Comparison of ENCODE assay signal across 9 cellular contexts in the genomic region with DNA sequence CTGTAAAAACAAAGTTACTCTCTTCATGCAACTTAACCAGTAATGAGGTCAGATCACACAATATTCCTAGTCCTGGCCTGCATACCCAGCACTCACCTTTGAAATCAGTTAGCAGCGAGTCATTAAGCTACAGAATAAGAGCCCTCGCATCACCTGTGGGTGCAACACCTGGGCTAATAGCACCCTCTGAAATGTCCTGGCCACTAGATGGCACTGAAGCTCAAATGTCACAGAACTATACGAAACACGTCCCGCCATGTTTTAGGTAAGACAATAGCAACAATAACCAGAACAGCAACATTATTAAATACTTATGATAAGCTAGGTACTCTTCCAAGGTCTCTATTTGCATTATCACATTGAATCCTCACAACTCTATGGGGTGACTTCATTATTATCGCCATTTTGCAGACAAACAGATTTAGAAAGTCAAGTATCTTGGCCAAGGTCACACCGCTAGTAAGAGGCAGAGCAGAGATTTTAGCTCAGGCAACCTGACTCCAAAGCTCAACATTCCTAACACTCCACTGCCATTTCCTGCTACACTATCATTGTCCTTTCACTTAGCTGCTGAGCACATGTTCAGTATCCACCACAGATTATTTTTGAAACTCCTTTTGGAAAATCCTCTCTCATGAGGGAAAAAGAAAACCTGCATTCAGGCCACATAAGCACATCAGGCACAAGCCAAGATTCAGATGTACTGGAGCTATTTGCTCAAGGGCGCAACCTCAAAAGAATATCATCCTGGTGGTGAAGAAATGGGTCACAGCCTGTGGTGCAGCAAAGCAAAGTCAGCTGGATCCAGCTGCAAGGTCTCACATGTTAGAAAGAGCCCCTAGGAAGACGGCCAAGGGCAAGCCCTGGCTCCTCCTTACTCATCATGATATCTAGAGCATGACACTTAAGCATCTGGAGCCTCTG. TPM values are rescaled to one million over a fixed set of nuclear protein-coding genes. Genes with fewer than 3 reads are reported as not detected.
DNase-seq lines count a peak whose midpoint lies in the region; ATAC-seq and TF ChIP-seq lines count a peak whose summit lies in the region.
"Had no signal": no experiment of that assay in that cellular context is flagged by ENCODE, and none has a peak within 500 bp of the region (broad histone marks: within the 10 kb centered on the region; RNA-seq: fewer than 3 reads in every experiment).

No MANE protein-coding gene starts in this region.

- no peak overlapping the region for H2AK5ac ChIP-seq in trophoblast cell (ENCODE audit: low read length)

- H3K4me2 ChIP-seq in trophoblast cell (ENCODE audit: low read length) = peak overlapping the region; percentile 25

- H3K18ac ChIP-seq in trophoblast cell (ENCODE audit: low read length) = no peak overlapping the region

- no peak overlapping the region for H3K4ac ChIP-seq in trophoblast cell (ENCODE audit: low read depth, low read length)

- ATAC-seq in HG02759 (IDR thresholded peaks at IDR 0.05; ENCODE audit: unreplicated experiment) (peak; percentile 50), HG02884 (IDR thresholded peaks at IDR 0.05; ENCODE audit: unreplicated experiment) (no peak)

- H3K23ac ChIP-seq in trophoblast cell (ENCODE audit: low read length) = no peak overlapping the region

- H3K27ac ChIP-seq in esophagus squamous epithelium = peak overlapping the region in 2 of 4 donors; percentile 6 to 59
- H3K27ac ChIP-seq in trophoblast cell (ENCODE audit: low read depth, low read length) = peak overlapping the region; percentile 82

- H2BK12ac ChIP-seq in trophoblast cell (ENCODE audit: low read length) = peak overlapping the region; percentile 6

- H3K36me3 ChIP-seq in esophagus squamous epithelium = no peaks in the 10 kb centered on the region
- no peaks in the 10 kb centered on the region for H3K36me3 ChIP-seq in trophoblast cell (ENCODE audit: control insufficient read depth in 1 of 2, insufficient read depth in 2 of 2, low read length in 2 of 2)

- H2BK5ac ChIP-seq in trophoblast cell (ENCODE audit: low read depth, low read length, poor library complexity) = no peak overlapping the region

- H3K79me2 ChIP-seq in trophoblast cell (ENCODE audit: control insufficient read depth, insufficient read depth, low read length, poor library complexity) = no peaks in the 10 kb centered on the region

- intact Hi-C loops in esophagus squamous epithelium (cut with DNase I) = no loop called here

- no peaks in the 10 kb centered on the region for H3K9me3 ChIP-seq in esophagus squamous epithelium
- H3K9me3 ChIP-seq in trophoblast cell (ENCODE audit: insufficient read depth, low read depth, low read length) = no peaks in the 10 kb centered on the region

- no peak overlapping the region for H3K9ac ChIP-seq in trophoblast cell (ENCODE audit: low read length)

- 61 to 70% methylated on average over 8 to 9 of the region's 9 CpGs for WGBS in esophagus squamous epithelium, 2 donors
- WGBS in trophoblast cell (ENCODE audit: extremely low coverage, insufficient coverage, insufficient read length) = no CpG with 5 or more reads among the region's 9 CpGs

- H4K8ac ChIP-seq in trophoblast cell (ENCODE audit: low read depth, low read length) = peak overlapping the region; percentile 23

- no peak for TF ChIP-seq POLR2A in esophagus squamous epithelium (IDR thresholded peaks at IDR 0.05)

- no peak overlapping the region for H2AFZ ChIP-seq in trophoblast cell (ENCODE audit: insufficient read depth, low read length, poor library complexity)

- DNase-seq in DMS53 treated with DMSO at 0.1 percent for 48 hours (lab: John Stamatoyannopoulos, UW; ENCODE audit: unreplicated experiment) = peak; percentile 71
- peak; percentile 71 for DNase-seq in RPMI7951 (ENCODE audit: low read depth)
- no peak for DNase-seq in esophagus squamous epithelium (lab: John Stamatoyannopoulos, UW)
- peak; percentile 76 to 88 for DNase-seq in trophoblast cell
- no peak for DNase-seq in epidermal melanocyte (ENCODE audit: insufficient read length, low spot score)
- DNase-seq in UCSD-AML1 (lab: John Stamatoyannopoulos, UW; ENCODE audit: unreplicated experiment) = no peak

- no peak overlapping the region for H3K14ac ChIP-seq in trophoblast cell (ENCODE audit: low read length)

- no peaks in the 10 kb centered on the region for H3K79me1 ChIP-seq in trophoblast cell (ENCODE audit: low read length)

- H2BK120ac ChIP-seq in trophoblast cell (ENCODE audit: insufficient read depth, low read length, poor library complexity) = peak overlapping the region; percentile 41

- peak overlapping the region; percentile 36 for H4K91ac ChIP-seq in trophoblast cell (ENCODE audit: low read depth, low read length)

- no peak overlapping the region for H4K12ac ChIP-seq in trophoblast cell (ENCODE audit: low read depth, low read length)

- H3K27me3 ChIP-seq in esophagus squamous epithelium (no peaks in the 10 kb centered on the region), trophoblast cell (ENCODE audit: insufficient read depth, low read length) (no peaks in the 10 kb centered on the region)

- H3K4me3 ChIP-seq in esophagus squamous epithelium (no peak overlapping the region), trophoblast cell (ENCODE audit: low read depth, low read length) (no peak overlapping the region)

- peak in 4 of 6 experiments; percentile 16 to 55 (median 30) for TF ChIP-seq CTCF in esophagus squamous epithelium (IDR thresholded peaks at IDR 0.05)

- H3K4me1 ChIP-seq in esophagus squamous epithelium (peaks cover 0 to 4% (median 0%) of the 10 kb centered on the region in 3 donors), trophoblast cell (ENCODE audit: control insufficient read depth in 1 of 2, insufficient read depth in 2 of 2, low read length in 2 of 2) (peaks cover 0 to 15% of the 10 kb centered on the region in 2 experiments)

RNA-seq across cellular contexts. Expression of a gene that starts 59.5 kb away (rescaled TPM):
- total RNA-seq in RPMI7951 (2014; rRNA removed; shearing (Covaris generic)) = under 0.01 and 0.10 TPM in 2 replicates
- total RNA-seq in esophagus squamous epithelium = 10 to 100 TPM in 1 of 4 donors, 1 to 10 TPM in 3; 2.0 to 23.8 (median 5.9) TPM
- 0.87 and 0.92 TPM in 2 replicates for polyA plus RNA-seq in trophoblast cell (2013)
- polyA plus RNA-seq: IgD-negative memory B cell had no signal

Comparison
In these comparisons a context has a peak if more than half of its experiments do, and no peak if none do; other contexts are left out.
1. DNase-seq: peak in DMS53 treated with DMSO at 0.1 percent for 48 hours (single experiment), RPMI7951 (single experiment) and trophoblast cell (2 of 2); none in esophagus squamous epithelium (single experiment), epidermal melanocyte (single experiment) and UCSD-AML1 (single experiment).